Comparison of ENCODE assay signal across 8 cellular contexts in the genomic region with DNA sequence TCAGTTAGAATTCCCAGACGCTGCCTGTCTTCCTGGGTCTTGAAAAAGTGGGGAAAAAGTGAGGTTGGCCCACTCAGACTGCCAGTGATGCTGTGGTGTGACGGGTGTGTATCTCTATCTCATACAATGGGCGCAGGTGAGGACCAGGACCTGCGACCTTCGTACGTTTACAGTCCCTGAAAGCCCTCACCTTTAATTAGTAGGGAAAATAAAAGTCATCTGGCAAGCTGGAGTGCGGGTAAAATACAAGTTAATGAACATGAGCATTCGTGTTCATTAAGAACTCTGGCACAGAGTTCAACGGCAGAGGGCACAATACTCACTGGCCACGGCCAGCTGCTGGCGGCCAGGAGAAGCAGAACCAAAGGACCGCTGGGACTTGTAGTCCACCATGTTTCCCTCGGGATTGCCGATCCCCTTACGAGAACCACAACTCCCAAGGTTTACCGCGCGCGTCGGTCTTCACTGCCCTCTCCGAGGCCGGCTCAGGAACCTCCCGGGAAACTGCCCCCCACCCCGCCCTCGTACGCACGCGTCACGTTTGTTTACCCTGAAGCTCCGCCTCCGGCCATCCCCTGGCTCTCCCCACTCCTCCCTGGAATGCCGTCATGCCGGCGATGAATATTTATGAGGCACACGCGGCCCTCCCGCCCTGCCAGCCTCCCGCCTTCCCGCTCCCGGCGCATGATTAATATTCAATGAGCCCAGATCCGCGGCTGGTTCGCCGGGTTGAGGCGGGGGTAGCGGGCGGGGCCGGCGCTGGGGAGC. TPM values are rescaled to one million over a fixed set of nuclear protein-coding genes. Genes with fewer than 3 reads are reported as not detected.
A peak's percentile ranks its signal among the peaks of the same experiment; 100 is the strongest.
DNase-seq lines count a peak whose midpoint lies in the region; ATAC-seq and TF ChIP-seq lines count a peak whose summit lies in the region.

No MANE protein-coding gene starts in this region.

- DNase-seq in DMS79 treated with DMSO at 0.1 percent for 48 hours (lab: John Stamatoyannopoulos, UW), result peak; percentile 98
- DNase-seq in KG1 (lab: John Stamatoyannopoulos, UW), result peak; percentile 95
- peak; percentile 84 to 89 for DNase-seq in activated T-cell treated with anti-CD3 and anti-CD28 coated beads, Interleukin-2, amount 50 U/mL, for 72 hours
- peak; percentile 94 for DNase-seq in stimulated activated CD8-positive, alpha-beta memory T cell treated with anti-CD3 and anti-CD28 coated beads, Interleukin-4, amount 100 ng/mL, for 48 hours

- no peaks in the 10 kb centered on the region for H3K36me3 ChIP-seq in mucosa of stomach (ENCODE audit: control insufficient read depth, insufficient read depth, low read length)

- no peaks in the 10 kb centered on the region for H3K27me3 Mint-ChIP-seq in activated T-cell treated with anti-CD3 and anti-CD28 coated beads, Interleukin-2, amount 50 U/mL, for 72 hours (ENCODE audit: low read depth)

- H3K9me3 ChIP-seq in mucosa of stomach (ENCODE audit: control insufficient read depth, low read length), result no peaks in the 10 kb centered on the region

- H3K9ac ChIP-seq in mucosa of stomach (ENCODE audit: low read length), result peak overlapping the region; percentile 65

- peak; percentile 63 for ATAC-seq in GM21737 (IDR thresholded peaks at IDR 0.05; ENCODE audit: unreplicated experiment)
- ATAC-seq in activated T-cell treated with anti-CD3 and anti-CD28 coated beads, Interleukin-2, amount 50 U/mL, for 72 hours (replicated peaks in 1 of 2), result peak; percentile 70 to 76
- ATAC-seq in esophagus mucosa, result peak; percentile 97

- peaks cover 4% of the 10 kb centered on the region for H3K4me1 ChIP-seq in mucosa of stomach (ENCODE audit: control insufficient read depth, insufficient read depth, low read length)

- H3K4me1 Mint-ChIP-seq in activated T-cell treated with anti-CD3 and anti-CD28 coated beads, Interleukin-2, amount 50 U/mL, for 72 hours (ENCODE audit: low read depth), result peaks cover 35% of the 10 kb centered on the region

- H3K9me3 Mint-ChIP-seq in activated T-cell treated with anti-CD3 and anti-CD28 coated beads, Interleukin-2, amount 50 U/mL, for 72 hours, result no peaks in the 10 kb centered on the region

- peaks cover 0 to 1% of the 10 kb centered on the region in 2 donors for H3K36me3 Mint-ChIP-seq in activated T-cell treated with anti-CD3 and anti-CD28 coated beads, Interleukin-2, amount 50 U/mL, for 72 hours (ENCODE audit: insufficient read depth in 2 of 2)

- H3K4me3 Mint-ChIP-seq in activated T-cell treated with anti-CD3 and anti-CD28 coated beads, Interleukin-2, amount 50 U/mL, for 72 hours, result peak overlapping the region; percentile 83 to 87

- H3K4me3 ChIP-seq in mucosa of stomach (ENCODE audit: low read length), result no peak overlapping the region

- peak overlapping the region; percentile 45 for H3K27ac Mint-ChIP-seq in activated T-cell treated with anti-CD3 and anti-CD28 coated beads, Interleukin-2, amount 50 U/mL, for 72 hours

- no peaks in the 10 kb centered on the region for H3K27me3 ChIP-seq in mucosa of stomach (ENCODE audit: control insufficient read depth, insufficient read depth, low read length)

TF ChIP-seq in PFSK-1, 5 proteins besides CTCF, POLR2A, EP300 and RAD21:
- TF ChIP-seq TAF1 (IDR thresholded peaks at IDR 0.05; ENCODE audit: borderline replicate concordance, insufficient read depth, low read length) (peak; percentile 39; the same call in 1 of the 2 replicates), POLR2AphosphoS5 (IDR thresholded peaks at IDR 0.05; ENCODE audit: low read depth, low read length) (peak; percentile 35; the same call in 1 of the 2 replicates), FOXP2 (optimal IDR thresholded peaks at IDR 0.05; ENCODE audit: borderline replicate concordance, extremely low read depth, extremely low read length, insufficient read depth) (peak; percentile 100)
- TF ChIP-seq, protein P1, sequence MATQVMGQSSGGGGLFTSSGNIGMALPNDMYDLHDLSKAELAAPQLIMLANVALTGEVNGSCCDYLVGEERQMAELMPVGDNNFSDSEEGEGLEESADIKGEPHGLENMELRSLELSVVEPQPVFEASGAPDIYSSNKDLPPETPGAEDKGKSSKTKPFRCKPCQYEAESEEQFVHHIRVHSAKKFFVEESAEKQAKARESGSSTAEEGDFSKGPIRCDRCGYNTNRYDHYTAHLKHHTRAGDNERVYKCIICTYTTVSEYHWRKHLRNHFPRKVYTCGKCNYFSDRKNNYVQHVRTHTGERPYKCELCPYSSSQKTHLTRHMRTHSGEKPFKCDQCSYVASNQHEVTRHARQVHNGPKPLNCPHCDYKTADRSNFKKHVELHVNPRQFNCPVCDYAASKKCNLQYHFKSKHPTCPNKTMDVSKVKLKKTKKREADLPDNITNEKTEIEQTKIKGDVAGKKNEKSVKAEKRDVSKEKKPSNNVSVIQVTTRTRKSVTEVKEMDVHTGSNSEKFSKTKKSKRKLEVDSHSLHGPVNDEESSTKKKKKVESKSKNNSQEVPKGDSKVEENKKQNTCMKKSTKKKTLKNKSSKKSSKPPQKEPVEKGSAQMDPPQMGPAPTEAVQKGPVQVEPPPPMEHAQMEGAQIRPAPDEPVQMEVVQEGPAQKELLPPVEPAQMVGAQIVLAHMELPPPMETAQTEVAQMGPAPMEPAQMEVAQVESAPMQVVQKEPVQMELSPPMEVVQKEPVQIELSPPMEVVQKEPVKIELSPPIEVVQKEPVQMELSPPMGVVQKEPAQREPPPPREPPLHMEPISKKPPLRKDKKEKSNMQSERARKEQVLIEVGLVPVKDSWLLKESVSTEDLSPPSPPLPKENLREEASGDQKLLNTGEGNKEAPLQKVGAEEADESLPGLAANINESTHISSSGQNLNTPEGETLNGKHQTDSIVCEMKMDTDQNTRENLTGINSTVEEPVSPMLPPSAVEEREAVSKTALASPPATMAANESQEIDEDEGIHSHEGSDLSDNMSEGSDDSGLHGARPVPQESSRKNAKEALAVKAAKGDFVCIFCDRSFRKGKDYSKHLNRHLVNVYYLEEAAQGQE (IDR thresholded peaks at IDR 0.05; ENCODE audit: insufficient read depth in 1 of 2, low read depth in 2 of 2, low read length in 2 of 2), result no peak

RNA-seq across cellular contexts. Expression of a gene that starts 0.5 kb away (rescaled TPM):
- polyA plus RNA-seq in PFSK-1 (2012; ENCODE audit: insufficient read length, low read depth), result 13.5 TPM
- 1 to 10 TPM; 6.3 to 7.9 TPM for total RNA-seq in activated T-cell treated with anti-CD3 and anti-CD28 coated beads, Interleukin-2, amount 50 U/mL, for 72 hours
- 17.7 TPM for total RNA-seq in esophagus mucosa
